ENCODE assay signal across 2 cellular contexts in genomic region chr10:100986623-100986951, GRCh38.
TF ChIP-seq lines count a peak whose summit lies in the region.

No MANE protein-coding gene starts in this region.

TF ChIP-seq in SK-N-SH, 30 proteins besides CTCF, POLR2A, EP300 and RAD21:
- TF ChIP-seq TCF12 (IDR thresholded peaks at IDR 0.05) (no peak), FOSL2 (IDR thresholded peaks at IDR 0.05; ENCODE audit: borderline replicate concordance, low read depth) (no peak), TAF1 (IDR thresholded peaks at IDR 0.05; ENCODE audit: borderline replicate concordance, low read depth, low read length) (no peak), JUND (IDR thresholded peaks at IDR 0.05) (no peak), IRF3 (IDR thresholded peaks at IDR 0.05; ENCODE audit: low read depth, low read length) (no peak), MXI1 (IDR thresholded peaks at IDR 0.05; ENCODE audit: low read depth, low read length) (no peak), ELF1 (IDR thresholded peaks at IDR 0.05) (no peak), NRF1 (IDR thresholded peaks at IDR 0.05; ENCODE audit: low read depth, low read length) (no peak), NFIC (IDR thresholded peaks at IDR 0.05; ENCODE audit: borderline replicate concordance) (no peak), EZH2phosphoT487 (IDR thresholded peaks at IDR 0.05; ENCODE audit: borderline replicate concordance, low read depth) (no peak), FOXJ3 (CRISPR knock-in tag; IDR thresholded peaks at IDR 0.05) (no peak), MAX (IDR thresholded peaks at IDR 0.05; ENCODE audit: low read depth) (no peak), USF2 (IDR thresholded peaks at IDR 0.05; ENCODE audit: borderline replicate concordance, low read depth, low read length) (no peak), SMC3 (IDR thresholded peaks at IDR 0.05; ENCODE audit: low read depth, low read length) (no peak), PBX3 (IDR thresholded peaks at IDR 0.05) (no peak), GABPA (IDR thresholded peaks at IDR 0.05; ENCODE audit: low read depth) (no peak), USF1 (IDR thresholded peaks at IDR 0.05; ENCODE audit: borderline replicate concordance, low read depth) (no peak), SIN3A (IDR thresholded peaks at IDR 0.05; ENCODE audit: borderline replicate concordance, low read depth, low read length) (no peak), POLR2AphosphoS5 (IDR thresholded peaks at IDR 0.05; ENCODE audit: low read depth, low read length) (no peak), CHD2 (IDR thresholded peaks at IDR 0.05; ENCODE audit: low read length, partially characterized antibody) (no peak)

TF ChIP-seq in SK-N-SH treated with all-trans-retinoic acid at 6 μM for 48 hours, 23 proteins besides CTCF, POLR2A, EP300 and RAD21:
- TF ChIP-seq ZNF565 (CRISPR knock-in tag; conservative IDR thresholded peaks at IDR 0.05; ENCODE audit: low read depth) (no peak), ZFP3 (CRISPR knock-in tag; IDR thresholded peaks at IDR 0.05) (no peak), CREB5 (CRISPR knock-in tag; IDR thresholded peaks at IDR 0.05; ENCODE audit: low read depth) (no peak), ZNF70 (CRISPR knock-in tag; IDR thresholded peaks at IDR 0.05) (no peak), ARNTL (CRISPR knock-in tag; IDR thresholded peaks at IDR 0.05; ENCODE audit: borderline replicate concordance, low read depth) (no peak), GLIS3 (CRISPR knock-in tag; IDR thresholded peaks at IDR 0.05) (no peak), ZNF8 (CRISPR knock-in tag; IDR thresholded peaks at IDR 0.05) (no peak), RARB (CRISPR knock-in tag; IDR thresholded peaks at IDR 0.05) (no peak), OSR1 (CRISPR knock-in tag; IDR thresholded peaks at IDR 0.05) (no peak), ISL1 (CRISPR knock-in tag; IDR thresholded peaks at IDR 0.05) (no peak)
